ENCODE assay signal across 11 cellular contexts in the genomic region with DNA sequence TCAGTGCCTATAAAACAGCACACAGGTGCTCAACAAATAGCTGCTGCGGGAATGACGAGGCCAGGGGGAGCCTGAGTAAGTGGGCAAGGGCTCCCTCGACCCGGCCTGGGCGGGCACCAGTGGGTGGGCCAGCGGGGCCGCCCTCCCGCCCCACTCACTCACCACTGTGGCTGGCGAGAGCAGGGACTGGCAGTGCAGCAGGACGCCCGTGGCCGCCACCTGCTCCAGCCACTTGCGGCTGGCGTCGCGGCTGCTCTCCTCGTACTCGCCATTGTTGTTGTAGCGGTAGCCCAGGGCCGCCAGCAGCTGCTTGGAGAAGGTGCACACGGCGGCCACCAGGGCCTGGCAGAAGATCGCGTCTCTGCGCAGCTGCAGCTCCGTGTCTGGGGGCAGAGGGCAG.
A peak's percentile ranks its signal among the peaks of the same experiment; 100 is the strongest.
DNase-seq lines count a peak whose midpoint lies in the region; ATAC-seq and TF ChIP-seq lines count a peak whose summit lies in the region.
"Had no signal": no experiment of that assay in that cellular context is flagged by ENCODE, and none has a peak within 500 bp of the region (broad histone marks: within the 10 kb centered on the region; RNA-seq: fewer than 3 reads in every experiment).

No MANE protein-coding gene starts in this region.

- intact Hi-C loops in CD14-positive monocyte (cut with micrococcal nuclease) (no loop called here), natural killer cell (cut with micrococcal nuclease) (loop anchor here (5.0 kb wide), 1 partner anchor 271 kb away; no protein-coding TSS in a partner anchor), thyroid gland (cut with DNase I) (no loop called here)

- no peaks in the 10 kb centered on the region for H3K4me1 ChIP-seq in thyroid gland
- H3K4me1 ChIP-seq: A549 had no signal

- H3K27ac ChIP-seq in thyroid gland: no peak overlapping the region
- H3K27ac ChIP-seq: A549 had no signal

- CTCF ChIA-PET in WTC11 (lab: Charles Lee): interaction anchor here (1.3 to 1.7 kb wide), 2 partner anchors 21 to 270 kb away, joined by 3 to 10 read pairs; no protein-coding TSS in a partner anchor

- POLR2A ChIA-PET in WTC11 (lab: Charles Lee): no interaction called here

- no peaks in the 10 kb centered on the region for H3K9me3 ChIP-seq in thyroid gland
- H3K9me3 ChIP-seq: A549 had no signal

- H3K9me3 Mint-ChIP-seq in CD14-positive monocyte (peaks cover 0 to 2% (median 0%) of the 10 kb centered on the region in 7 donors), WTC11 (no peaks in the 10 kb centered on the region), natural killer cell (no peaks in the 10 kb centered on the region)

- peak; percentile 41 for DNase-seq in NCI-H2107 treated with DMSO at 0.1 percent for 48 hours (lab: John Stamatoyannopoulos, UW; ENCODE audit: unreplicated experiment)
- no peak for DNase-seq in NCI-H2107 (lab: John Stamatoyannopoulos, UW)
- no peak for DNase-seq in CD14-positive monocyte (ENCODE audit: low spot score)
- DNase-seq in WTC11 (ENCODE audit: low spot score): no peak
- DNase-seq in natural killer cell: no peak
- DNase-seq in stimulated activated CD8-positive, alpha-beta memory T cell treated with anti-CD3 and anti-CD28 coated beads, Interleukin-4, amount 100 ng/mL, for 48 hours: no peak
- no peak for DNase-seq in NCI-H69 (lab: John Stamatoyannopoulos, UW)
- DNase-seq in thyroid gland: no peak
- DNase-seq: DMS79, SIG-M5 had no signal

- 0 out of 2 replicates have a peak, but pooled peaks have one; percentile 14 for ATAC-seq in WTC11
- no peak for ATAC-seq in natural killer cell

- peaks cover 4 to 5% of the 10 kb centered on the region in 2 donors for H3K36me3 ChIP-seq in thyroid gland

- H3K36me3 Mint-ChIP-seq in CD14-positive monocyte (peaks cover 80 to 99% of the 10 kb centered on the region in 2 donors), WTC11 (no peaks in the 10 kb centered on the region; the same call in 1 of the 2 replicates), natural killer cell (peaks cover 21% of the 10 kb centered on the region)

- 93 to 94% methylated on average over 9 to 14 of the region's 26 CpGs for WGBS in thyroid gland, 2 donors

- H3K27ac Mint-ChIP-seq in CD14-positive monocyte (peak overlapping the region in 4 of 7 donors; percentile 6 to 68 (median 42)), WTC11 (no peak overlapping the region), natural killer cell (peak overlapping the region; percentile 36 to 88)

- H3K4me1 Mint-ChIP-seq in CD14-positive monocyte (no peaks in the 10 kb centered on the region), WTC11 (no peaks in the 10 kb centered on the region), natural killer cell (peaks cover 35 to 57% of the 10 kb centered on the region in 2 donors)

- no peak overlapping the region for H3K4me3 ChIP-seq in thyroid gland (replicated peaks in 1 of 3)
- H3K4me3 ChIP-seq: A549 had no signal

- H3K27me3 Mint-ChIP-seq in CD14-positive monocyte (ENCODE audit: low read depth in 3 of 3) (peaks cover 0 to 1% (median 0%) of the 10 kb centered on the region in 3 donors), WTC11 (ENCODE audit: low read depth) (no peaks in the 10 kb centered on the region), natural killer cell (ENCODE audit: low read depth in 2 of 2) (no peaks in the 10 kb centered on the region)

- H3K27me3 ChIP-seq in thyroid gland: no peaks in the 10 kb centered on the region

- H3K4me3 Mint-ChIP-seq in CD14-positive monocyte (no peak overlapping the region), WTC11 (no peak overlapping the region), natural killer cell (no peak overlapping the region)

- TF ChIP-seq POLR2A in thyroid gland (IDR thresholded peaks at IDR 0.05): no peak

- TF ChIP-seq CTCF in CD14-positive monocyte (IDR thresholded peaks at IDR 0.05) (no peak), WTC11 (IDR thresholded peaks at IDR 0.05) (no peak), natural killer cell (IDR thresholded peaks at IDR 0.05) (no peak), thyroid gland (IDR thresholded peaks at IDR 0.05) (no peak)

TF ChIP-seq in WTC11, 78 proteins besides CTCF, POLR2A, EP300 and RAD21 (continues in another document):
- no peak for TF ChIP-seq NFATC4 (CRISPR knock-in tag; IDR thresholded peaks at IDR 0.05)
- TF ChIP-seq ELF4 (CRISPR knock-in tag; IDR thresholded peaks at IDR 0.05; ENCODE audit: low read depth): no peak
- TF ChIP-seq, protein P1, sequence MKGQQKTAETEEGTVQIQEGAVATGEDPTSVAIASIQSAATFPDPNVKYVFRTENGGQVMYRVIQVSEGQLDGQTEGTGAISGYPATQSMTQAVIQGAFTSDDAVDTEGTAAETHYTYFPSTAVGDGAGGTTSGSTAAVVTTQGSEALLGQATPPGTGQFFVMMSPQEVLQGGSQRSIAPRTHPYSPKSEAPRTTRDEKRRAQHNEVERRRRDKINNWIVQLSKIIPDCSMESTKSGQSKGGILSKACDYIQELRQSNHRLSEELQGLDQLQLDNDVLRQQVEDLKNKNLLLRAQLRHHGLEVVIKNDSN (CRISPR knock-in tag; IDR thresholded peaks at IDR 0.05): no peak
- TF ChIP-seq, protein P2, sequence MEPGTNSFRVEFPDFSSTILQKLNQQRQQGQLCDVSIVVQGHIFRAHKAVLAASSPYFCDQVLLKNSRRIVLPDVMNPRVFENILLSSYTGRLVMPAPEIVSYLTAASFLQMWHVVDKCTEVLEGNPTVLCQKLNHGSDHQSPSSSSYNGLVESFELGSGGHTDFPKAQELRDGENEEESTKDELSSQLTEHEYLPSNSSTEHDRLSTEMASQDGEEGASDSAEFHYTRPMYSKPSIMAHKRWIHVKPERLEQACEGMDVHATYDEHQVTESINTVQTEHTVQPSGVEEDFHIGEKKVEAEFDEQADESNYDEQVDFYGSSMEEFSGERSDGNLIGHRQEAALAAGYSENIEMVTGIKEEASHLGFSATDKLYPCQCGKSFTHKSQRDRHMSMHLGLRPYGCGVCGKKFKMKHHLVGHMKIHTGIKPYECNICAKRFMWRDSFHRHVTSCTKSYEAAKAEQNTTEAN (CRISPR knock-in tag; IDR thresholded peaks at IDR 0.05): no peak
- no peak for TF ChIP-seq ZNF423 (CRISPR knock-in tag; IDR thresholded peaks at IDR 0.05)
- TF ChIP-seq, protein P3, sequence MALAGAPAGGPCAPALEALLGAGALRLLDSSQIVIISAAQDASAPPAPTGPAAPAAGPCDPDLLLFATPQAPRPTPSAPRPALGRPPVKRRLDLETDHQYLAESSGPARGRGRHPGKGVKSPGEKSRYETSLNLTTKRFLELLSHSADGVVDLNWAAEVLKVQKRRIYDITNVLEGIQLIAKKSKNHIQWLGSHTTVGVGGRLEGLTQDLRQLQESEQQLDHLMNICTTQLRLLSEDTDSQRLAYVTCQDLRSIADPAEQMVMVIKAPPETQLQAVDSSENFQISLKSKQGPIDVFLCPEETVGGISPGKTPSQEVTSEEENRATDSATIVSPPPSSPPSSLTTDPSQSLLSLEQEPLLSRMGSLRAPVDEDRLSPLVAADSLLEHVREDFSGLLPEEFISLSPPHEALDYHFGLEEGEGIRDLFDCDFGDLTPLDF (CRISPR knock-in tag; IDR thresholded peaks at IDR 0.05): no peak
- TF ChIP-seq, protein P4, sequence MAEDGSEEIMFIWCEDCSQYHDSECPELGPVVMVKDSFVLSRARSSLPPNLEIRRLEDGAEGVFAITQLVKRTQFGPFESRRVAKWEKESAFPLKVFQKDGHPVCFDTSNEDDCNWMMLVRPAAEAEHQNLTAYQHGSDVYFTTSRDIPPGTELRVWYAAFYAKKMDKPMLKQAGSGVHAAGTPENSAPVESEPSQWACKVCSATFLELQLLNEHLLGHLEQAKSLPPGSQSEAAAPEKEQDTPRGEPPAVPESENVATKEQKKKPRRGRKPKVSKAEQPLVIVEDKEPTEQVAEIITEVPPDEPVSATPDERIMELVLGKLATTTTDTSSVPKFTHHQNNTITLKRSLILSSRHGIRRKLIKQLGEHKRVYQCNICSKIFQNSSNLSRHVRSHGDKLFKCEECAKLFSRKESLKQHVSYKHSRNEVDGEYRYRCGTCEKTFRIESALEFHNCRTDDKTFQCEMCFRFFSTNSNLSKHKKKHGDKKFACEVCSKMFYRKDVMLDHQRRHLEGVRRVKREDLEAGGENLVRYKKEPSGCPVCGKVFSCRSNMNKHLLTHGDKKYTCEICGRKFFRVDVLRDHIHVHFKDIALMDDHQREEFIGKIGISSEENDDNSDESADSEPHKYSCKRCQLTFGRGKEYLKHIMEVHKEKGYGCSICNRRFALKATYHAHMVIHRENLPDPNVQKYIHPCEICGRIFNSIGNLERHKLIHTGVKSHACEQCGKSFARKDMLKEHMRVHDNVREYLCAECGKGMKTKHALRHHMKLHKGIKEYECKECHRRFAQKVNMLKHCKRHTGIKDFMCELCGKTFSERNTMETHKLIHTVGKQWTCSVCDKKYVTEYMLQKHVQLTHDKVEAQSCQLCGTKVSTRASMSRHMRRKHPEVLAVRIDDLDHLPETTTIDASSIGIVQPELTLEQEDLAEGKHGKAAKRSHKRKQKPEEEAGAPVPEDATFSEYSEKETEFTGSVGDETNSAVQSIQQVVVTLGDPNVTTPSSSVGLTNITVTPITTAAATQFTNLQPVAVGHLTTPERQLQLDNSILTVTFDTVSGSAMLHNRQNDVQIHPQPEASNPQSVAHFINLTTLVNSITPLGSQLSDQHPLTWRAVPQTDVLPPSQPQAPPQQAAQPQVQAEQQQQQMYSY (CRISPR knock-in tag; IDR thresholded peaks at IDR 0.05): no peak
- TF ChIP-seq GRHL2 (CRISPR knock-in tag; IDR thresholded peaks at IDR 0.05; ENCODE audit: insufficient replicate concordance, severe bottlenecking): no peak
- TF ChIP-seq, protein P5, sequence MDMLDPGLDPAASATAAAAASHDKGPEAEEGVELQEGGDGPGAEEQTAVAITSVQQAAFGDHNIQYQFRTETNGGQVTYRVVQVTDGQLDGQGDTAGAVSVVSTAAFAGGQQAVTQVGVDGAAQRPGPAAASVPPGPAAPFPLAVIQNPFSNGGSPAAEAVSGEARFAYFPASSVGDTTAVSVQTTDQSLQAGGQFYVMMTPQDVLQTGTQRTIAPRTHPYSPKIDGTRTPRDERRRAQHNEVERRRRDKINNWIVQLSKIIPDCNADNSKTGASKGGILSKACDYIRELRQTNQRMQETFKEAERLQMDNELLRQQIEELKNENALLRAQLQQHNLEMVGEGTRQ (CRISPR knock-in tag; IDR thresholded peaks at IDR 0.05): no peak
- no peak for TF ChIP-seq ETV6 (CRISPR knock-in tag; IDR thresholded peaks at IDR 0.05)
- TF ChIP-seq, protein P6, sequence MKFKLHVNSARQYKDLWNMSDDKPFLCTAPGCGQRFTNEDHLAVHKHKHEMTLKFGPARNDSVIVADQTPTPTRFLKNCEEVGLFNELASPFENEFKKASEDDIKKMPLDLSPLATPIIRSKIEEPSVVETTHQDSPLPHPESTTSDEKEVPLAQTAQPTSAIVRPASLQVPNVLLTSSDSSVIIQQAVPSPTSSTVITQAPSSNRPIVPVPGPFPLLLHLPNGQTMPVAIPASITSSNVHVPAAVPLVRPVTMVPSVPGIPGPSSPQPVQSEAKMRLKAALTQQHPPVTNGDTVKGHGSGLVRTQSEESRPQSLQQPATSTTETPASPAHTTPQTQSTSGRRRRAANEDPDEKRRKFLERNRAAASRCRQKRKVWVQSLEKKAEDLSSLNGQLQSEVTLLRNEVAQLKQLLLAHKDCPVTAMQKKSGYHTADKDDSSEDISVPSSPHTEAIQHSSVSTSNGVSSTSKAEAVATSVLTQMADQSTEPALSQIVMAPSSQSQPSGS (CRISPR knock-in tag; IDR thresholded peaks at IDR 0.05; ENCODE audit: borderline replicate concordance, low read depth): no peak
